16 cellular contexts compared by ENCODE assay signal in genomic region chr3:42451546-42452230, GRCh38. TPM values are rescaled to one million over a fixed set of nuclear protein-coding genes. Genes with fewer than 3 reads are reported as not detected.
DNase-seq lines count a peak whose midpoint lies in the region; ATAC-seq and TF ChIP-seq lines count a peak whose summit lies in the region.
"Had no signal": no experiment of that assay in that cellular context is flagged by ENCODE, and none has a peak within 500 bp of the region (broad histone marks: within the 10 kb centered on the region; RNA-seq: fewer than 3 reads in every experiment).

No MANE protein-coding gene starts in this region.

- POLR2A ChIA-PET in activated CD4-positive, alpha-beta T cell treated with anti-CD3 and anti-CD28 coated beads for 36 hours (lab: Charles Lee): no interaction called here

- H3K9me3 Mint-ChIP-seq in activated CD4-positive, alpha-beta T cell treated with anti-CD3 and anti-CD28 coated beads for 36 hours (ENCODE audit: low read depth): peaks cover 3% of the 10 kb centered on the region
- H3K9me3 Mint-ChIP-seq: activated B cell treated with CpG ODN at 0.5 μM for 24 hours had no signal

- TF ChIP-seq CTCF in cardiac fibroblast (IDR thresholded peaks at IDR 0.05; ENCODE audit: low read depth, low read length): no peak

- in situ Hi-C loops in G401 (cut with HindIII; ENCODE audit: low sequenced_read_pairs): no loop called here

- CTCF ChIA-PET in activated CD4-positive, alpha-beta T cell treated with anti-CD3 and anti-CD28 coated beads for 36 hours (lab: Charles Lee): no interaction called here

- H3K36me3 Mint-ChIP-seq in activated CD4-positive, alpha-beta T cell treated with anti-CD3 and anti-CD28 coated beads for 36 hours (ENCODE audit: low read depth): no peaks in the 10 kb centered on the region
- H3K36me3 Mint-ChIP-seq: T-cell had no signal

- ATAC-seq in left ventricle myocardium superior (peak; percentile 97), GM18858 (IDR thresholded peaks at IDR 0.05; ENCODE audit: unreplicated experiment) (no peak)
- ATAC-seq in activated CD4-positive, alpha-beta T cell treated with anti-CD3 and anti-CD28 coated beads for 36 hours: no peak
- ATAC-seq: body of pancreas, T-cell had no signal

- intact Hi-C loops in left ventricle myocardium superior (cut with micrococcal nuclease): no loop called here
- intact Hi-C loops in activated CD4-positive, alpha-beta T cell treated with anti-CD3 and anti-CD28 coated beads for 36 hours (cut with DNase I, micrococcal nuclease): no loop called here

- H3K27ac Mint-ChIP-seq in activated CD4-positive, alpha-beta T cell treated with anti-CD3 and anti-CD28 coated beads for 36 hours: no peak overlapping the region
- H3K27ac Mint-ChIP-seq: activated B cell treated with CpG ODN at 0.5 μM for 24 hours, T-cell had no signal

- H3K4me3 ChIP-seq in cardiac fibroblast (replicated peaks in 1 of 2; ENCODE audit: low read depth in 2 of 2, low read length in 2 of 2): no peak overlapping the region
- H3K4me3 ChIP-seq: body of pancreas had no signal

- no peaks in the 10 kb centered on the region for H3K27me3 Mint-ChIP-seq in activated CD4-positive, alpha-beta T cell treated with anti-CD3 and anti-CD28 coated beads for 36 hours

- no peaks in the 10 kb centered on the region for H3K4me1 Mint-ChIP-seq in activated CD4-positive, alpha-beta T cell treated with anti-CD3 and anti-CD28 coated beads for 36 hours
- H3K4me1 Mint-ChIP-seq: T-cell had no signal

- peak; percentile 51 for DNase-seq in G401 (ENCODE audit: low spot score)
- DNase-seq in cardiac fibroblast (ENCODE audit: low read depth in 2 of 2): peak; percentile 10 to 46
- peak; percentile 32 for DNase-seq in left ventricle myocardium superior
- peak; percentile 48 for DNase-seq in pulmonary artery endothelial cell (ENCODE audit: low read depth, low spot score)
- DNase-seq in activated CD4-positive, alpha-beta T cell treated with anti-CD3 and anti-CD28 coated beads, Interleukin-2, amount 50 U/mL, for 1 hour: no peak
- no peak for DNase-seq in activated CD4-positive, alpha-beta T cell treated with anti-CD3 and anti-CD28 coated beads for 36 hours
- DNase-seq in SW 1271 (lab: John Stamatoyannopoulos, UW): no peak
- DNase-seq: activated B cell treated with CpG ODN at 0.5 μM for 24 hours; activated naive CD4-positive, alpha-beta T cell; body of pancreas; effector CD4-positive, alpha-beta T cell; NCI-H1417; NCI-H2171 treated with DMSO at 0.1 percent for 48 hours; posterior cingulate gyrus; T-cell had no signal

- H3K4me3 Mint-ChIP-seq in activated CD4-positive, alpha-beta T cell treated with anti-CD3 and anti-CD28 coated beads for 36 hours: no peak overlapping the region
- H3K4me3 Mint-ChIP-seq: activated B cell treated with CpG ODN at 0.5 μM for 24 hours, T-cell had no signal

RNA-seq across cellular contexts. Expression of gene LYZL4, which starts 41.3 kb away (rescaled TPM):
- not detected in 2 replicates for total RNA-seq in G401 (2014; rRNA removed; shearing (Covaris generic))
- total RNA-seq in left ventricle myocardium superior: not detected
- not detected in 2 replicates for total RNA-seq in pulmonary artery endothelial cell
- not detected for total RNA-seq in activated CD4-positive, alpha-beta T cell treated with anti-CD3 and anti-CD28 coated beads for 36 hours
- total RNA-seq: activated B cell treated with CpG ODN at 0.5 μM for 24 hours, body of pancreas, T-cell had no signal

RNA-seq across cellular contexts. Expression of gene VIPR1, which starts 50.8 kb away (rescaled TPM):
- total RNA-seq in G401 (2014; rRNA removed; shearing (Covaris generic)): 0.14 TPM in 1 of 2 replicates, not detected in the other
- total RNA-seq in left ventricle myocardium superior: 2.2 TPM
- 1.9 and 4.5 TPM in 2 replicates for total RNA-seq in pulmonary artery endothelial cell
- 1 to 10 TPM; 6.6 to 6.7 TPM for total RNA-seq in activated CD4-positive, alpha-beta T cell treated with anti-CD3 and anti-CD28 coated beads for 36 hours

Comparison
In these comparisons a context has a peak if more than half of its experiments do, and no peak if none do; other contexts are left out.
1. DNase-seq: peak in G401 (single experiment), cardiac fibroblast (2 of 2), left ventricle myocardium superior (single experiment) and pulmonary artery endothelial cell (single experiment); none in activated CD4-positive, alpha-beta T cell treated with anti-CD3 and anti-CD28 coated beads, Interleukin-2, amount 50 U/mL, for 1 hour (single experiment), activated CD4-positive, alpha-beta T cell treated with anti-CD3 and anti-CD28 coated beads for 36 hours (single experiment) and SW 1271 (0 of 2).